ENCODE assay signal across 18 cellular contexts in the genomic region with DNA sequence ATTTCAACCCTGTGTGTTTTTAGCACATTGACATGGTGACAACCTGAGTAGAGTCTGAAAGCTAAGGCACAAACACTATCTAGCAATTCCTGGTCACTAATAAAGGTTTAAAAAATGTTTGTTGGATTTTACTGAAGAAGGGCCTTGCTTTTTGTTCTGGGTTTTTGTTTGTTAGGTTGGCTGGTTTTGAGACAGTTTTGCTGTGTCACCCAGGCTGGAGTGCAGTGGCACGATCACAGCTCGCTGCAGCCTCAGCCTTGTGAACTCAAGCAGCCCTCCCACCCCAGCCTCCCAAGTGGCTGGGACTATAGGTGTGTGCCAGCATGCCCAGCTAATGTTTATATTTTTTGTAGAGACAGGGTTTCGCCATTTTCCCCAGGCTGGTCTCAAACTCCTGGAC. TPM values are rescaled to one million over a fixed set of nuclear protein-coding genes. Genes with fewer than 3 reads are reported as not detected.
DNase-seq lines count a peak whose midpoint lies in the region; ATAC-seq, FAIRE-seq and TF ChIP-seq lines count a peak whose summit lies in the region.
"Had no signal": no experiment of that assay in that cellular context is flagged by ENCODE, and none has a peak within 500 bp of the region (broad histone marks: within the 10 kb centered on the region; RNA-seq: fewer than 3 reads in every experiment).

No MANE protein-coding gene starts in this region.

- peaks cover 0 to 4% (median 0%) of the 10 kb centered on the region in 5 donors for H3K4me1 ChIP-seq in subcutaneous abdominal adipose tissue (ENCODE audit: control insufficient read depth in 5 of 5, insufficient read depth in 5 of 5, low read length in 5 of 5)
- no peaks in the 10 kb centered on the region for H3K4me1 ChIP-seq in small intestine (ENCODE audit: control insufficient read depth in 2 of 2, insufficient read depth in 1 of 2, low read depth in 1 of 2, low read length in 1 of 2)

- no peak for ATAC-seq in activated CD8-positive, alpha-beta T cell treated with anti-CD3 and anti-CD28 coated beads for 36 hours
- no peak for ATAC-seq in activated CD8-positive, alpha-beta T cell treated with anti-CD3 and anti-CD28 coated beads, Interleukin-2, amount 10 ng/mL, durations not matched to agents 7 days and 5 days
- ATAC-seq in left ventricle myocardium superior (peak; percentile 37), HG03342 (IDR thresholded peaks at IDR 0.05; ENCODE audit: unreplicated experiment) (no peak)

- H3K9me3 ChIP-seq in subcutaneous abdominal adipose tissue (ENCODE audit: control insufficient read depth in 5 of 5, low read length in 5 of 5): no peaks in the 10 kb centered on the region
- H3K9me3 ChIP-seq in small intestine (ENCODE audit: control insufficient read depth, low read depth): no peaks in the 10 kb centered on the region

- H3K4me3 Mint-ChIP-seq in activated CD8-positive, alpha-beta T cell treated with anti-CD3 and anti-CD28 coated beads for 36 hours: no peak overlapping the region
- no peak overlapping the region for H3K4me3 Mint-ChIP-seq in activated CD8-positive, alpha-beta T cell treated with anti-CD3 and anti-CD28 coated beads, Interleukin-2, amount 10 ng/mL, durations not matched to agents 7 days and 5 days
- H3K4me3 Mint-ChIP-seq in activated T-helper 1 cell treated with anti-CD3 and anti-CD28 coated beads, Interleukin-12 subunit alpha, Interleukin-12 subunit beta, Interleukin-2, Interleukin-4 antibody, amounts not matched to agents 30 ng/mL and 10 ng/mL and 1 ng/mL, durations not matched to agents 14 hours and 24 hours and 36 hours: peak overlapping the region; percentile 43
- H3K4me3 Mint-ChIP-seq: nephron had no signal

- no peaks in the 10 kb centered on the region for H3K36me3 ChIP-seq in subcutaneous abdominal adipose tissue (ENCODE audit: control insufficient read depth in 5 of 5, insufficient read depth in 5 of 5, low read length in 5 of 5)
- H3K36me3 ChIP-seq in small intestine (ENCODE audit: control insufficient read depth in 2 of 2, insufficient read depth in 2 of 2, low read length in 2 of 2): peaks cover 0 to 5% of the 10 kb centered on the region in 2 donors

- H3K36me3 Mint-ChIP-seq in activated CD8-positive, alpha-beta T cell treated with anti-CD3 and anti-CD28 coated beads for 36 hours (ENCODE audit: low read depth): no peaks in the 10 kb centered on the region
- no peaks in the 10 kb centered on the region for H3K36me3 Mint-ChIP-seq in activated CD8-positive, alpha-beta T cell treated with anti-CD3 and anti-CD28 coated beads, Interleukin-2, amount 10 ng/mL, durations not matched to agents 7 days and 5 days (ENCODE audit: low read depth)
- H3K36me3 Mint-ChIP-seq in activated T-helper 1 cell treated with anti-CD3 and anti-CD28 coated beads, Interleukin-12 subunit alpha, Interleukin-12 subunit beta, Interleukin-2, Interleukin-4 antibody, amounts not matched to agents 30 ng/mL and 10 ng/mL and 1 ng/mL, durations not matched to agents 14 hours and 24 hours and 36 hours (ENCODE audit: low read depth): peaks cover 28% of the 10 kb centered on the region

- H3K27me3 ChIP-seq in subcutaneous abdominal adipose tissue (ENCODE audit: control insufficient read depth in 5 of 5, insufficient read depth in 4 of 5, low read length in 5 of 5) (no peaks in the 10 kb centered on the region), small intestine (ENCODE audit: control insufficient read depth in 2 of 2, insufficient read depth in 2 of 2, low read length in 2 of 2) (no peaks in the 10 kb centered on the region)

- no peak for DNase-seq in activated CD8-positive, alpha-beta T cell treated with anti-CD3 and anti-CD28 coated beads for 36 hours
- DNase-seq in activated CD8-positive, alpha-beta T cell treated with anti-CD3 and anti-CD28 coated beads, Interleukin-2, amount 10 ng/mL, durations not matched to agents 7 days and 5 days: no peak
- DNase-seq in activated T-helper 1 cell treated with anti-CD3 and anti-CD28 coated beads, Interleukin-12 subunit alpha, Interleukin-12 subunit beta, Interleukin-2, Interleukin-4 antibody, amounts not matched to agents 30 ng/mL and 10 ng/mL and 1 ng/mL, durations not matched to agents 14 hours and 24 hours and 36 hours (ENCODE audit: low spot score): no peak
- DNase-seq in left ventricle myocardium superior (no peak), NCI-H2196 treated with DMSO at 0.1 percent for 48 hours (lab: John Stamatoyannopoulos, UW; ENCODE audit: unreplicated experiment) (no peak), small intestine (no peak)
- DNase-seq: activated gamma-delta T cell treated with Interleukin-2 at 50 U/mL for 16 hours, H7, NCI-H1436 treated with DMSO at 0.1 percent for 48 hours, NCI-H524 treated with DMSO at 0.1 percent for 48 hours, PC-9 had no signal

- no peak for TF ChIP-seq CTCF in activated CD8-positive, alpha-beta T cell treated with anti-CD3 and anti-CD28 coated beads for 36 hours (IDR thresholded peaks at IDR 0.05)

- peak overlapping the region; percentile 46 for H3K27ac Mint-ChIP-seq in activated CD8-positive, alpha-beta T cell treated with anti-CD3 and anti-CD28 coated beads for 36 hours
- no peak overlapping the region for H3K27ac Mint-ChIP-seq in activated CD8-positive, alpha-beta T cell treated with anti-CD3 and anti-CD28 coated beads, Interleukin-2, amount 10 ng/mL, durations not matched to agents 7 days and 5 days
- peak overlapping the region; percentile 87 for H3K27ac Mint-ChIP-seq in activated T-helper 1 cell treated with anti-CD3 and anti-CD28 coated beads, Interleukin-12 subunit alpha, Interleukin-12 subunit beta, Interleukin-2, Interleukin-4 antibody, amounts not matched to agents 30 ng/mL and 10 ng/mL and 1 ng/mL, durations not matched to agents 14 hours and 24 hours and 36 hours
- H3K27ac Mint-ChIP-seq: nephron had no signal

- H3K4me1 Mint-ChIP-seq in activated CD8-positive, alpha-beta T cell treated with anti-CD3 and anti-CD28 coated beads for 36 hours (ENCODE audit: low read depth): peaks cover 32% of the 10 kb centered on the region
- peaks cover 25% of the 10 kb centered on the region for H3K4me1 Mint-ChIP-seq in activated CD8-positive, alpha-beta T cell treated with anti-CD3 and anti-CD28 coated beads, Interleukin-2, amount 10 ng/mL, durations not matched to agents 7 days and 5 days (ENCODE audit: low read depth)
- peaks cover 69% of the 10 kb centered on the region for H3K4me1 Mint-ChIP-seq in activated T-helper 1 cell treated with anti-CD3 and anti-CD28 coated beads, Interleukin-12 subunit alpha, Interleukin-12 subunit beta, Interleukin-2, Interleukin-4 antibody, amounts not matched to agents 30 ng/mL and 10 ng/mL and 1 ng/mL, durations not matched to agents 14 hours and 24 hours and 36 hours (ENCODE audit: low read depth)

- peaks cover 10% of the 10 kb centered on the region for H3K27me3 Mint-ChIP-seq in activated CD8-positive, alpha-beta T cell treated with anti-CD3 and anti-CD28 coated beads for 36 hours
- H3K27me3 Mint-ChIP-seq in activated CD8-positive, alpha-beta T cell treated with anti-CD3 and anti-CD28 coated beads, Interleukin-2, amount 10 ng/mL, durations not matched to agents 7 days and 5 days (ENCODE audit: low read depth): no peaks in the 10 kb centered on the region
- peaks cover 2% of the 10 kb centered on the region for H3K27me3 Mint-ChIP-seq in activated T-helper 1 cell treated with anti-CD3 and anti-CD28 coated beads, Interleukin-12 subunit alpha, Interleukin-12 subunit beta, Interleukin-2, Interleukin-4 antibody, amounts not matched to agents 30 ng/mL and 10 ng/mL and 1 ng/mL, durations not matched to agents 14 hours and 24 hours and 36 hours (ENCODE audit: insufficient read depth)
- H3K27me3 Mint-ChIP-seq: stimulated activated naive CD8-positive, alpha-beta T cell treated with anti-CD3 and anti-CD28 coated beads, Interleukin-15, amount 100 ng/mL, for 72 hours had no signal

- H3K27ac ChIP-seq in subcutaneous abdominal adipose tissue (ENCODE audit: low read depth, low read length): no peak overlapping the region
- no peak overlapping the region for H3K27ac ChIP-seq in small intestine (ENCODE audit: low read depth in 1 of 2, low read length in 1 of 2)
- H3K27ac ChIP-seq: HL-60, PC-9 had no signal

- intact Hi-C loops in activated CD8-positive, alpha-beta T cell treated with anti-CD3 and anti-CD28 coated beads for 36 hours (cut with micrococcal nuclease): no loop called here
- intact Hi-C loops in activated T-helper 1 cell treated with anti-CD3 and anti-CD28 coated beads, Interleukin-12 subunit alpha, Interleukin-12 subunit beta, Interleukin-2, Interleukin-4 antibody, amounts not matched to agents 30 ng/mL and 10 ng/mL and 1 ng/mL, durations not matched to agents 14 hours and 24 hours and 36 hours (cut with micrococcal nuclease): loop anchor here (1.0 to 5.0 kb wide), 11 partner anchors 9 to 322 kb away; partner anchors contain the start of gene FXN
- intact Hi-C loops in left ventricle myocardium superior (cut with micrococcal nuclease): no loop called here

- POLR2A ChIA-PET in activated CD8-positive, alpha-beta T cell treated with anti-CD3 and anti-CD28 coated beads for 36 hours (lab: Charles Lee): interaction anchor here (1.1 to 1.2 kb wide), 2 partner anchors 23 to 192 kb away, joined by 3 read pairs; no protein-coding TSS in a partner anchor
- POLR2A ChIA-PET in activated CD8-positive, alpha-beta T cell treated with anti-CD3 and anti-CD28 coated beads, Interleukin-2, amount 10 ng/mL, durations not matched to agents 7 days and 5 days (lab: Charles Lee): interaction anchor here (0.7 to 1.1 kb wide), 2 partner anchors 195 to 406 kb away, joined by 3 read pairs; a partner anchor contains a TSS

- H3K9me3 Mint-ChIP-seq in activated CD8-positive, alpha-beta T cell treated with anti-CD3 and anti-CD28 coated beads for 36 hours: peaks cover 2% of the 10 kb centered on the region
- no peaks in the 10 kb centered on the region for H3K9me3 Mint-ChIP-seq in activated CD8-positive, alpha-beta T cell treated with anti-CD3 and anti-CD28 coated beads, Interleukin-2, amount 10 ng/mL, durations not matched to agents 7 days and 5 days (ENCODE audit: insufficient read depth)
- H3K9me3 Mint-ChIP-seq in activated T-helper 1 cell treated with anti-CD3 and anti-CD28 coated beads, Interleukin-12 subunit alpha, Interleukin-12 subunit beta, Interleukin-2, Interleukin-4 antibody, amounts not matched to agents 30 ng/mL and 10 ng/mL and 1 ng/mL, durations not matched to agents 14 hours and 24 hours and 36 hours: no peaks in the 10 kb centered on the region

- H3K4me3 ChIP-seq in subcutaneous abdominal adipose tissue (ENCODE audit: low read depth in 1 of 5, low read length in 5 of 5) (peak overlapping the region; percentile 7 to 53 (median 44)), small intestine (ENCODE audit: low read depth in 1 of 2, low read length in 2 of 2) (no peak overlapping the region)
- H3K4me3 ChIP-seq: PC-9 had no signal

- CTCF ChIA-PET in activated CD8-positive, alpha-beta T cell treated with anti-CD3 and anti-CD28 coated beads for 36 hours (lab: Charles Lee): interaction anchor here (1.0 to 1.2 kb wide), 3 partner anchors 20 to 25 kb away, joined by 3 to 7 read pairs (median 4); no protein-coding TSS in a partner anchor
- CTCF ChIA-PET in activated CD8-positive, alpha-beta T cell treated with anti-CD3 and anti-CD28 coated beads, Interleukin-2, amount 10 ng/mL, durations not matched to agents 7 days and 5 days (lab: Charles Lee): interaction anchor here (0.8 to 2.8 kb wide), 6 partner anchors 9 to 130 kb away, joined by 3 to 15 read pairs (median 4); no protein-coding TSS in a partner anchor

- peak overlapping the region in 1 of 5 donors; percentile 7 for H3K9ac ChIP-seq in subcutaneous abdominal adipose tissue (ENCODE audit: low read length in 5 of 5)

- 88 to 94% (median 89%) methylated on average over 3 of the region's 3 CpGs for WGBS in small intestine, 3 donors

- no peak for FAIRE-seq in small intestine (lab: Jason Lieb, UNC)
- FAIRE-seq: bronchial epithelial cell, keratinocyte had no signal

RNA-seq across cellular contexts. Expression of gene PRKACG, which starts 39.0 kb away (rescaled TPM):
- not detected for total RNA-seq in activated CD8-positive, alpha-beta T cell treated with anti-CD3 and anti-CD28 coated beads for 36 hours
- total RNA-seq in activated CD8-positive, alpha-beta T cell treated with anti-CD3 and anti-CD28 coated beads, Interleukin-2, amount 10 ng/mL, durations not matched to agents 7 days and 5 days: not detected
- total RNA-seq in activated T-helper 1 cell treated with anti-CD3 and anti-CD28 coated beads, Interleukin-12 subunit alpha, Interleukin-12 subunit beta, Interleukin-2, Interleukin-4 antibody, amounts not matched to agents 30 ng/mL and 10 ng/mL and 1 ng/mL, durations not matched to agents 14 hours and 24 hours and 36 hours: not detected in 2 replicates
- not detected for total RNA-seq in left ventricle myocardium superior
- not detected for polyA plus RNA-seq in small intestine
- total RNA-seq: bronchial epithelial cell, H7, PC-9 had no signal
- polyA plus RNA-seq: keratinocyte had no signal

Comparison
In these comparisons a context has a peak if more than half of its experiments do, and no peak if none do; other contexts are left out.
1. H3K4me3 ChIP-seq: peak in subcutaneous abdominal adipose tissue (5 of 5); none in small intestine (0 of 2).